Comparison of ENCODE assay signal across 12 cellular contexts in the genomic region with DNA sequence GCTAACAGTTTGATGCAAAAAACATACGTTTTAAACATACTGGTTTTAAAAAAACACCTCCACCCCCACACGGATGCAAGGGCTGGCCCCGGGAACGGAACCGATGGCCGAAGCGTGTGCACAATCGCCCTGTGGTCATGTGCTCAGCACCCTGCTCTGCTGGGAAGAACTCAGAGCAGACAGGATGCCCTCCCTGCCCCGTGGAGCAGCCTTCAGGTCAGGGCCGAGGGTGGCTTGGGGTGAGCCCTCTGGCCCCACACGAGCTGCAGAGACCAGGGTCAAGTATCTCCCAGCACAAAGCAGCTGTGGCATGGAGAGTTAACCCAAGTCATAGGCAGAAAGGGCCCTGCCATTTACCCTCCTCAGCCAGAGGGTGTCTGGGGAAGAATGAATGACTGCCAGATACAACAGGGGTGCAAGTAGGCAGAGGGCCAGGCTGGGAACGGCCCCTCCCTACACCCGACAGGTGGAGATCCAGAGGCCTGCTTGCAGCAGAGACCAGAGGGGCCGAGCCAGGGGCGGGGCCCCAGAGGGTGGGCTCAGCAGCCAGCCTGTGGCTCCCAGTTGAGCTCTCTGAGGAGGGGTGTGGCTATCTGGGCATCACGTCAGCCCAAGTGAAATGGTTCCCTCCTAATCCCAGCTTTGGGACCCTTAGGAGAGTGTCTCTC. TPM values are rescaled to one million over a fixed set of nuclear protein-coding genes. Genes with fewer than 3 reads are reported as not detected.
A peak's percentile ranks its signal among the peaks of the same experiment; 100 is the strongest.
DNase-seq lines count a peak whose midpoint lies in the region; TF ChIP-seq lines count a peak whose summit lies in the region.
"Had no signal": no experiment of that assay in that cellular context is flagged by ENCODE, and none has a peak within 500 bp of the region (broad histone marks: within the 10 kb centered on the region; RNA-seq: fewer than 3 reads in every experiment).

No MANE protein-coding gene starts in this region.

- no peak overlapping the region for H3K27ac Mint-ChIP-seq in activated naive CD4-positive, alpha-beta T cell treated with anti-CD3 and anti-CD28 coated beads, Interleukin-2, amount 10 ng/mL, durations not matched to agents 7 days and 5 days
- no peak overlapping the region for H3K27ac Mint-ChIP-seq in endodermal cell
- no peak overlapping the region for H3K27ac Mint-ChIP-seq in osteocyte (ENCODE audit: unreplicated experiment)

- no peak overlapping the region for H3K27ac ChIP-seq in endodermal cell (ENCODE audit: low read depth, low read length)
- H3K27ac ChIP-seq: HL-60, SK-N-MC had no signal

- no peaks in the 10 kb centered on the region for H3K4me1 ChIP-seq in endodermal cell (ENCODE audit: control insufficient read depth, insufficient read depth, low read length)

- TF ChIP-seq CTCF in endodermal cell (conservative IDR thresholded peaks at IDR 0.05) (no peak), osteocyte (IDR thresholded peaks at IDR 0.05) (no peak)

- H3K9ac ChIP-seq in endodermal cell (ENCODE audit: extremely low read depth, low read length, poor library complexity, severe bottlenecking): no peak overlapping the region

- H3K9me3 Mint-ChIP-seq in activated naive CD4-positive, alpha-beta T cell treated with anti-CD3 and anti-CD28 coated beads, Interleukin-2, amount 10 ng/mL, durations not matched to agents 7 days and 5 days: no peaks in the 10 kb centered on the region
- H3K9me3 Mint-ChIP-seq in endodermal cell: no peaks in the 10 kb centered on the region
- H3K9me3 Mint-ChIP-seq in osteocyte (ENCODE audit: unreplicated experiment): no peaks in the 10 kb centered on the region

- peaks cover 35% of the 10 kb centered on the region for H3K36me3 ChIP-seq in endodermal cell (ENCODE audit: control insufficient read depth, insufficient read depth, low read length)

- no peak overlapping the region for H3K4me3 ChIP-seq in endodermal cell (ENCODE audit: low read length)
- H3K4me3 ChIP-seq: SK-N-MC had no signal

- no peaks in the 10 kb centered on the region for H3K9me3 ChIP-seq in endodermal cell (ENCODE audit: control insufficient read depth, low read length)

- 93 to 94% methylated on average over 3 to 16 of the region's 16 CpGs for WGBS in endodermal cell (ENCODE audit: insufficient coverage in 1 of 2, insufficient read length in 1 of 2), 2 experiments

- peaks cover 13% of the 10 kb centered on the region for H3K27me3 Mint-ChIP-seq in activated naive CD4-positive, alpha-beta T cell treated with anti-CD3 and anti-CD28 coated beads, Interleukin-2, amount 10 ng/mL, durations not matched to agents 7 days and 5 days
- H3K27me3 Mint-ChIP-seq in endodermal cell (ENCODE audit: insufficient read depth) (no peaks in the 10 kb centered on the region), osteocyte (ENCODE audit: unreplicated experiment) (no peaks in the 10 kb centered on the region)

- peak; percentile 17 for DNase-seq in activated naive CD4-positive, alpha-beta T cell treated with anti-CD3 and anti-CD28 coated beads, Interleukin-2, amount 10 ng/mL, durations not matched to agents 7 days and 5 days
- DNase-seq in activated naive CD4-positive, alpha-beta T cell (lab: John Stamatoyannopoulos, UW): no peak
- DNase-seq in endodermal cell: peak; percentile 47
- DNase-seq in osteocyte (ENCODE audit: extremely low spot score, unreplicated experiment): peak; percentile 72
- DNase-seq in ureter (ENCODE audit: low spot score): peak; percentile 43
- DNase-seq in LoVo (ENCODE audit: low spot score): no peak
- no peak for DNase-seq in stimulated activated naive CD4-positive, alpha-beta T cell treated with Interleukin-2 at 50 U/mL for 16 hours (lab: John Stamatoyannopoulos, UW)
- no peak for DNase-seq in globus pallidus (ENCODE audit: low spot score)
- DNase-seq: central memory CD4-positive, alpha-beta T cell; trophoblast cell had no signal

- H3K4me1 Mint-ChIP-seq in activated naive CD4-positive, alpha-beta T cell treated with anti-CD3 and anti-CD28 coated beads, Interleukin-2, amount 10 ng/mL, durations not matched to agents 7 days and 5 days: no peaks in the 10 kb centered on the region
- no peaks in the 10 kb centered on the region for H3K4me1 Mint-ChIP-seq in endodermal cell
- peaks cover 16% of the 10 kb centered on the region for H3K4me1 Mint-ChIP-seq in osteocyte (ENCODE audit: unreplicated experiment)

- H3K27me3 ChIP-seq in endodermal cell (ENCODE audit: control insufficient read depth, insufficient read depth, low read length, poor library complexity, severe bottlenecking): no peaks in the 10 kb centered on the region

- CTCF ChIA-PET in activated naive CD4-positive, alpha-beta T cell treated with anti-CD3 and anti-CD28 coated beads, Interleukin-2, amount 10 ng/mL, durations not matched to agents 7 days and 5 days (lab: Charles Lee): interaction anchor here (1.7 kb wide), 1 partner anchor 15 kb away, joined by 3 read pairs; no protein-coding TSS in a partner anchor

- no peak overlapping the region for H3K4me3 Mint-ChIP-seq in activated naive CD4-positive, alpha-beta T cell treated with anti-CD3 and anti-CD28 coated beads, Interleukin-2, amount 10 ng/mL, durations not matched to agents 7 days and 5 days
- H3K4me3 Mint-ChIP-seq in endodermal cell: no peak overlapping the region
- no peak overlapping the region for H3K4me3 Mint-ChIP-seq in osteocyte (ENCODE audit: unreplicated experiment)

- H3K36me3 Mint-ChIP-seq in activated naive CD4-positive, alpha-beta T cell treated with anti-CD3 and anti-CD28 coated beads, Interleukin-2, amount 10 ng/mL, durations not matched to agents 7 days and 5 days: no peaks in the 10 kb centered on the region
- peaks cover 56% of the 10 kb centered on the region for H3K36me3 Mint-ChIP-seq in endodermal cell (ENCODE audit: low read depth)
- peaks cover 41% of the 10 kb centered on the region for H3K36me3 Mint-ChIP-seq in osteocyte (ENCODE audit: unreplicated experiment)

RNA-seq across cellular contexts. Expression of gene ZRANB1, which starts 56.8 kb away (rescaled TPM):
- total RNA-seq in endodermal cell: 10 to 100 TPM; 26.0 to 26.9 TPM
- 21.1 TPM for polyA plus RNA-seq in endodermal cell (2013, experiment 1 of 2)
- 19.0 TPM for polyA plus RNA-seq in endodermal cell (2013, experiment 2 of 2)
- 26.4 and 26.8 TPM in 2 replicates for total RNA-seq in osteocyte
- 26.3 TPM for total RNA-seq in ureter

Comparison
In these comparisons a context has a peak if more than half of its experiments do, and no peak if none do; other contexts are left out.
1. DNase-seq: peak in activated naive CD4-positive, alpha-beta T cell treated with anti-CD3 and anti-CD28 coated beads, Interleukin-2, amount 10 ng/mL, durations not matched to agents 7 days and 5 days (single experiment), endodermal cell (single experiment), osteocyte (single experiment) and ureter (single experiment); none in activated naive CD4-positive, alpha-beta T cell (0 of 4), LoVo (single experiment), stimulated activated naive CD4-positive, alpha-beta T cell treated with Interleukin-2 at 50 U/mL for 16 hours (single experiment) and globus pallidus (single experiment).